Comparison of ENCODE assay signal across 16 cellular contexts in genomic region chr9:134189475-134190231, GRCh38. TPM values are rescaled to one million over a fixed set of nuclear protein-coding genes. Genes with fewer than 3 reads are reported as not detected.
DNase-seq lines count a peak whose midpoint lies in the region; ATAC-seq, FAIRE-seq and TF ChIP-seq lines count a peak whose summit lies in the region.
"Had no signal": no experiment of that assay in that cellular context is flagged by ENCODE, and none has a peak within 500 bp of the region (broad histone marks: within the 10 kb centered on the region; RNA-seq: fewer than 3 reads in every experiment).

No MANE protein-coding gene starts in this region.

- intact Hi-C loops in sciatic nerve (cut with DNase I) = no loop called here

- no peak overlapping the region for H3K9ac ChIP-seq in iPS-18a (ENCODE audit: low read length)

- no peak for FAIRE-seq in H54 (lab: Jason Lieb, UNC)
- no peak for FAIRE-seq in HTR-8/SVneo (lab: Jason Lieb, UNC)
- FAIRE-seq: bronchial epithelial cell, keratinocyte had no signal

- H3K27me3 ChIP-seq in Peyer's patch = no peaks in the 10 kb centered on the region
- H3K27me3 ChIP-seq in iPS-18a (ENCODE audit: control insufficient read depth, insufficient read depth, low read length) = peaks cover 13% of the 10 kb centered on the region

- in situ Hi-C loops in G401 (cut with HindIII; ENCODE audit: low sequenced_read_pairs) = no loop called here

- DNase-seq in G401 (ENCODE audit: low spot score) = peak; percentile 76
- peak in 2 of 3 donors; percentile 34 to 43 for DNase-seq in Peyer's patch
- peak; percentile 61 for DNase-seq in sciatic nerve (ENCODE audit: low spot score)
- no peak for DNase-seq in H54 (ENCODE audit: insufficient read length, low spot score)
- no peak for DNase-seq in HTR-8/SVneo (ENCODE audit: insufficient read length, low spot score)
- DNase-seq: activated T-cell treated with anti-CD3 and anti-CD28 coated beads, Interleukin-2, amount 50 U/mL, for 4 hours; Karpas-422 had no signal

- H3K4me3 ChIP-seq in Peyer's patch (no peak overlapping the region), iPS-18a (ENCODE audit: low read length) (peak overlapping the region; percentile 38)

- peak; percentile 11 for ATAC-seq in sciatic nerve
- no peak for ATAC-seq in GM19023 (IDR thresholded peaks at IDR 0.05; ENCODE audit: unreplicated experiment)
- ATAC-seq in HG02610 (IDR thresholded peaks at IDR 0.05; ENCODE audit: unreplicated experiment) = no peak
- ATAC-seq: esophagus mucosa, HCT116 had no signal

- no peak for TF ChIP-seq CTCF in Peyer's patch (IDR thresholded peaks at IDR 0.05)

- H3K4me1 ChIP-seq in Peyer's patch (peaks cover 0 to 11% (median 0%) of the 10 kb centered on the region in 4 donors), iPS-18a (ENCODE audit: control insufficient read depth, low read depth, low read length) (no peaks in the 10 kb centered on the region)

- no peaks in the 10 kb centered on the region for H3K9me3 ChIP-seq in Peyer's patch
- no peaks in the 10 kb centered on the region for H3K9me3 ChIP-seq in iPS-18a (ENCODE audit: control insufficient read depth, low read depth, low read length)

- TF ChIP-seq POLR2A in Peyer's patch (IDR thresholded peaks at IDR 0.05) = no peak
- TF ChIP-seq POLR2A in H54 (IDR thresholded peaks at IDR 0.05; ENCODE audit: low read depth, low read length) = no peak

- H3K27ac ChIP-seq in Peyer's patch (peak overlapping the region in 1 of 4 donors; percentile 30), iPS-18a (ENCODE audit: low read length) (no peak overlapping the region)

- H3K36me3 ChIP-seq in Peyer's patch = no peaks in the 10 kb centered on the region
- no peaks in the 10 kb centered on the region for H3K36me3 ChIP-seq in iPS-18a (ENCODE audit: control insufficient read depth, low read depth, low read length)

RNA-seq across cellular contexts. Expression of gene RNU6ATAC, which starts 25.3 kb away (rescaled TPM):
- total RNA-seq in G401 (2014; rRNA removed; shearing (Covaris generic)) = not detected in 2 replicates
- not detected for total RNA-seq in Peyer's patch
- total RNA-seq in sciatic nerve = 193 TPM
- total RNA-seq: bronchial epithelial cell, pulmonary artery endothelial cell, urinary bladder had no signal

RNA-seq across cellular contexts. Expression of gene WDR5, which starts 53.8 kb away (rescaled TPM):
- total RNA-seq in G401 (2014; rRNA removed; shearing (Covaris generic)) = 33.5 and 42.5 TPM in 2 replicates
- total RNA-seq in Peyer's patch (10 to 100 TPM; 21.4 to 34.7 (median 24.2) TPM), sciatic nerve (24.9 TPM)

Comparison
In these comparisons a context has a peak if more than half of its experiments do, and no peak if none do; other contexts are left out.
1. DNase-seq: peak in G401 (single experiment), Peyer's patch (2 of 3) and sciatic nerve (single experiment); none in H54 (single experiment) and HTR-8/SVneo (single experiment).
2. RNA of gene RNU6ATAC, which starts 25.3 kb away (total RNA-seq): 193 TPM in sciatic nerve (single experiment); not detected in G401 and not detected in Peyer's patch; every median in the first group is over 100 times any median in the second.